17 cellular contexts compared by ENCODE assay signal in genomic region chr6:98572579-98572978, GRCh38.
DNase-seq lines count a peak whose midpoint lies in the region; ATAC-seq and TF ChIP-seq lines count a peak whose summit lies in the region.
"Had no signal": no experiment of that assay in that cellular context is flagged by ENCODE, and none has a peak within 500 bp of the region (broad histone marks: within the 10 kb centered on the region; RNA-seq: fewer than 3 reads in every experiment).

No MANE protein-coding gene starts in this region.

- H2AFZ ChIP-seq in Karpas-422 (ENCODE audit: low read length) = no peak overlapping the region
- H2AFZ ChIP-seq in neural cell (ENCODE audit: low read depth, low read length) = no peak overlapping the region

- no peak overlapping the region for H3K4me3 Mint-ChIP-seq in CD4-positive, alpha-beta memory T cell
- H3K4me3 Mint-ChIP-seq: B cell; CD4-positive, alpha-beta T cell; CD8-positive, alpha-beta memory T cell had no signal

- no peaks in the 10 kb centered on the region for H3K36me3 ChIP-seq in Karpas-422 (ENCODE audit: insufficient read depth, low read length)
- H3K36me3 ChIP-seq in neural cell (ENCODE audit: insufficient read depth, low read length) = no peaks in the 10 kb centered on the region
- no peaks in the 10 kb centered on the region for H3K36me3 ChIP-seq in CD4-positive, alpha-beta memory T cell (ENCODE audit: insufficient read depth, low read length)
- H3K36me3 ChIP-seq in transverse colon = no peaks in the 10 kb centered on the region
- H3K36me3 ChIP-seq: BLaER1 treated with 17β-estradiol and CSF1 and Interleukin-3, amounts not matched to agents 10 nM and 100 nM had no signal

- H3K9me3 ChIP-seq in Karpas-422 (ENCODE audit: low read length) (no peaks in the 10 kb centered on the region), neural cell (ENCODE audit: low read length) (no peaks in the 10 kb centered on the region), transverse colon (no peaks in the 10 kb centered on the region)
- no peaks in the 10 kb centered on the region for H3K9me3 ChIP-seq in CD4-positive, alpha-beta memory T cell (ENCODE audit: control insufficient read depth in 1 of 2, low read length in 2 of 2)
- H3K9me3 ChIP-seq: A549; BLaER1 treated with 17β-estradiol and CSF1 and Interleukin-3, amounts not matched to agents 10 nM and 100 nM had no signal

- H3K27ac ChIP-seq in Karpas-422 (ENCODE audit: low read length) (no peak overlapping the region), neural cell (ENCODE audit: low read length) (peak overlapping the region; percentile 71), transverse colon (peak overlapping the region in 1 of 4 donors; percentile 14)
- H3K27ac ChIP-seq in CD4-positive, alpha-beta memory T cell (ENCODE audit: low read depth, low read length) = no peak overlapping the region
- H3K27ac ChIP-seq: 22Rv1; A549; BLaER1 treated with 17β-estradiol and CSF1 and Interleukin-3, amounts not matched to agents 10 nM and 100 nM; C4-2B had no signal

- in situ Hi-C loops in transverse colon (cut with MboI; ENCODE audit: low pct_ligation_motif_present in 1 of 4, low pct_unique_long_range_greater_than_20kb in 1 of 4, low sequenced_read_pairs in 3 of 4) = no loop called here

- no peaks in the 10 kb centered on the region for H3K79me2 ChIP-seq in Karpas-422 (ENCODE audit: low read length)
- H3K79me2 ChIP-seq in neural cell (replicated peaks; ENCODE audit: insufficient read depth, low read length) = no peaks in the 10 kb centered on the region

- no peaks in the 10 kb centered on the region for H3K4me1 Mint-ChIP-seq in CD4-positive, alpha-beta memory T cell
- H3K4me1 Mint-ChIP-seq: B cell; CD8-positive, alpha-beta memory T cell had no signal

- CTCF ChIA-PET in CD4-positive, alpha-beta memory T cell (lab: Charles Lee; ENCODE audit: partially characterized antibody) = no interaction called here

- H4K20me1 ChIP-seq in Karpas-422 (ENCODE audit: insufficient read depth, low read depth, low read length) (no peaks in the 10 kb centered on the region), neural cell (ENCODE audit: insufficient read depth) (no peaks in the 10 kb centered on the region)
- H4K20me1 ChIP-seq: BLaER1 treated with 17β-estradiol and CSF1 and Interleukin-3, amounts not matched to agents 10 nM and 100 nM had no signal

- no peak overlapping the region for H3K4me2 ChIP-seq in Karpas-422 (ENCODE audit: low read depth, low read length, poor library complexity, severe bottlenecking)
- H3K4me2 ChIP-seq in neural cell (ENCODE audit: low read length) = no peak overlapping the region
- H3K4me2 ChIP-seq: A549; BLaER1 treated with 17β-estradiol and CSF1 and Interleukin-3, amounts not matched to agents 10 nM and 100 nM had no signal

- no peak for TF ChIP-seq POLR2A in transverse colon (IDR thresholded peaks at IDR 0.05)

- H3K9ac ChIP-seq in Karpas-422 (ENCODE audit: low read length) (no peak overlapping the region), neural cell (ENCODE audit: low read length) (no peak overlapping the region)
- H3K9ac ChIP-seq: BLaER1 treated with 17β-estradiol and CSF1 and Interleukin-3, amounts not matched to agents 10 nM and 100 nM had no signal

- TF ChIP-seq CTCF in neural cell (IDR thresholded peaks at IDR 0.05; ENCODE audit: poor library complexity, severe bottlenecking) (no peak), transverse colon (IDR thresholded peaks at IDR 0.05) (no peak)

- H3K27me3 ChIP-seq in Karpas-422 (ENCODE audit: low read length) = no peaks in the 10 kb centered on the region
- H3K27me3 ChIP-seq in neural cell (ENCODE audit: insufficient read depth, low read depth, low read length) = no peaks in the 10 kb centered on the region
- no peaks in the 10 kb centered on the region for H3K27me3 ChIP-seq in CD4-positive, alpha-beta memory T cell (ENCODE audit: insufficient read depth, low read length)
- no peaks in the 10 kb centered on the region for H3K27me3 ChIP-seq in transverse colon
- H3K27me3 ChIP-seq: BLaER1 treated with 17β-estradiol and CSF1 and Interleukin-3, amounts not matched to agents 10 nM and 100 nM had no signal

- no peaks in the 10 kb centered on the region for H3K9me3 Mint-ChIP-seq in CD4-positive, alpha-beta memory T cell
- H3K9me3 Mint-ChIP-seq: CD4-positive, alpha-beta T cell had no signal

- no peak overlapping the region for H3K4me3 ChIP-seq in Karpas-422 (ENCODE audit: low read length)
- H3K4me3 ChIP-seq in neural cell (ENCODE audit: low read length) = no peak overlapping the region
- no peak overlapping the region for H3K4me3 ChIP-seq in CD4-positive, alpha-beta memory T cell (ENCODE audit: low read length in 2 of 2)
- H3K4me3 ChIP-seq in transverse colon = no peak overlapping the region
- H3K4me3 ChIP-seq: A549; BLaER1 treated with 17β-estradiol and CSF1 and Interleukin-3, amounts not matched to agents 10 nM and 100 nM had no signal

- peak; percentile 92 for ATAC-seq in left colon
- ATAC-seq: A549 had no signal

- intact Hi-C loops in left colon (cut with DNase I, micrococcal nuclease) = no loop called here
- intact Hi-C loops in CD4-positive, alpha-beta memory T cell (cut with micrococcal nuclease) = no loop called here
- intact Hi-C loops in transverse colon (cut with DNase I; ENCODE audit: low total_unique reads) = no loop called here

- no peak overlapping the region for H3K27ac Mint-ChIP-seq in CD4-positive, alpha-beta memory T cell
- H3K27ac Mint-ChIP-seq: B cell; CD4-positive, alpha-beta T cell; CD8-positive, alpha-beta memory T cell had no signal

- no peaks in the 10 kb centered on the region for H3K36me3 Mint-ChIP-seq in CD4-positive, alpha-beta memory T cell
- H3K36me3 Mint-ChIP-seq: CD8-positive, alpha-beta memory T cell had no signal

- no peak for TF ChIP-seq RAD21 in neural cell (conservative IDR thresholded peaks at IDR 0.05)

- DNase-seq in Karpas-422 (peak; percentile 9), left colon (no peak), transverse colon (no peak)
- no peak for DNase-seq in CD4-positive, alpha-beta memory T cell
- DNase-seq: AML-193; CD4-positive, alpha-beta T cell; CD8-positive, alpha-beta memory T cell; COR-L47; DMS 273 treated with DMSO at 0.1 percent for 48 hours; DMS79 treated with DMSO at 0.1 percent for 48 hours; GF-D8 had no signal

- H3K9me2 ChIP-seq in Karpas-422 (replicated peaks; ENCODE audit: insufficient read depth, low read length) (no peaks in the 10 kb centered on the region), neural cell (ENCODE audit: insufficient read depth, low read length) (no peaks in the 10 kb centered on the region)

- POLR2A ChIA-PET in CD4-positive, alpha-beta memory T cell (lab: Charles Lee; ENCODE audit: partially characterized antibody) = no interaction called here

- TF ChIP-seq EP300 in neural cell (conservative IDR thresholded peaks at IDR 0.05; ENCODE audit: poor library complexity, severe bottlenecking) (no peak), transverse colon (IDR thresholded peaks at IDR 0.05; ENCODE audit: low read depth) (no peak)

- H3K27me3 Mint-ChIP-seq in CD4-positive, alpha-beta memory T cell = peaks cover 0 to 1% of the 10 kb centered on the region in 2 donors
- H3K27me3 Mint-ChIP-seq: B cell; CD4-positive, alpha-beta T cell had no signal

- no peaks in the 10 kb centered on the region for H3F3A ChIP-seq in neural cell (ENCODE audit: insufficient read depth, low read length, poor library complexity, severe bottlenecking)

- H3K4me1 ChIP-seq in Karpas-422 (ENCODE audit: low read length) (no peaks in the 10 kb centered on the region), transverse colon (peaks cover 0 to 39% (median 16%) of the 10 kb centered on the region in 4 donors)
- no peaks in the 10 kb centered on the region for H3K4me1 ChIP-seq in CD4-positive, alpha-beta memory T cell (ENCODE audit: insufficient read depth, low read length)
- H3K4me1 ChIP-seq: A549; BLaER1 treated with 17β-estradiol and CSF1 and Interleukin-3, amounts not matched to agents 10 nM and 100 nM had no signal

- 15 to 36% methylated on average over 1 of the region's 1 CpG for WGBS in transverse colon (ENCODE audit: low coverage in 1 of 2), 2 donors

TF ChIP-seq in neural cell, 6 proteins besides CTCF, POLR2A, EP300 and RAD21:
- no peak for TF ChIP-seq SMC3 (conservative IDR thresholded peaks at IDR 0.05; ENCODE audit: poor library complexity)
- TF ChIP-seq TAF1 (IDR thresholded peaks at IDR 0.05; ENCODE audit: low read depth) = no peak
- no peak for TF ChIP-seq POLR2AphosphoS5 (IDR thresholded peaks at IDR 0.05)
- TF ChIP-seq REST (IDR thresholded peaks at IDR 0.05; ENCODE audit: borderline replicate concordance) = no peak
- TF ChIP-seq MXI1 (conservative IDR thresholded peaks at IDR 0.05; ENCODE audit: poor library complexity, severe bottlenecking) = no peak
- no peak for TF ChIP-seq EZH2 (IDR thresholded peaks at IDR 0.05; ENCODE audit: borderline replicate concordance, insufficient read depth, low read length, poor library complexity, severe bottlenecking)
